ENCODE assay signal across 5 cellular contexts in the genomic region with DNA sequence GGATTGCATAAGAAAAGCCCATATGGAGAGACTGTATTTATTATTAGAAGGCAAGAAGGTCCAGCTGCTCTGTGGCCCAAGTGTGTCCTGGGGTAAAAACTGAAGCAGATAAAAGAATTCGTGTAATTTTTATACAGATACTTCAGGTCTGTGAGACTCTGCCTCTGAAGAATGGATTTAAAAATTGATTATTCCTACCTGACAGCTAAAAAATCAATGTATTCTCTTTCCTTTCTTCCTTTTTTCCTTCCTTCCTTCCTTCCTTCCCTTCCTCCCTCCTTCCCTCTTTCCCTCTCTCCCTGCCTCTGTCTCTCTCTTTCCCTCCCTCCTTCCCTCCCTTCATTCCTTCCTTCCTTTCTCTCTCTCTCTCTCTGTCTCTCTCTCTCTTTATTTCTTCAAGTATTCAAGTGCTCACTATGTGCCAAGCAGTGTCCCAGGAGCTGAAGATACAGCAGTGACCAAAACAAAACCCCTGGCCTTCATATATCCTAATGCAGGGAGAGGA.
"Had no signal": no experiment of that assay in that cellular context is flagged by ENCODE, and none has a peak within 500 bp of the region (broad histone marks: within the 10 kb centered on the region; RNA-seq: fewer than 3 reads in every experiment).

No MANE protein-coding gene starts in this region.

- H3K4me3 ChIP-seq: GM23248, HAP-1 had no signal

- DNase-seq: GM23248, GOT3, H7, KG1 had no signal

- H3K27ac ChIP-seq: GM23248 had no signal

- H2AFZ ChIP-seq: GM23248 had no signal

- H3K9me3 ChIP-seq: HAP-1 had no signal

- H3K4me1 ChIP-seq: HAP-1 had no signal

- H3K36me3 ChIP-seq: HAP-1 had no signal
